ENCODE assay signal across 19 cellular contexts in genomic region chr6:135008941-135009290, GRCh38. TPM values are rescaled to one million over a fixed set of nuclear protein-coding genes. Genes with fewer than 3 reads are reported as not detected.
DNase-seq lines count a peak whose midpoint lies in the region; ATAC-seq, FAIRE-seq and TF ChIP-seq lines count a peak whose summit lies in the region.
"Had no signal": no experiment of that assay in that cellular context is flagged by ENCODE, and none has a peak within 500 bp of the region (broad histone marks: within the 10 kb centered on the region; RNA-seq: fewer than 3 reads in every experiment).

No MANE protein-coding gene starts in this region.

- in situ Hi-C loops in HepG2 (cut with HindIII; ENCODE audit: extremely low pct_ligation_motif_present, low pct_unique_long_range_greater_than_20kb): no loop called here

- no peaks in the 10 kb centered on the region for H4K20me1 ChIP-seq in HepG2 (ENCODE audit: insufficient read depth, low read length)

- no peak for FAIRE-seq in HepG2 (lab: Jason Lieb, UNC)
- FAIRE-seq: frontal cortex, urothelium cell line had no signal

- WGBS in HepG2 (ENCODE audit: low lambda C conversion rate): 16% methylated on average over 1 of the region's 1 CpG
- WGBS in right lobe of liver (ENCODE audit: insufficient coverage, low coverage, low lambda C conversion rate, missing lambda C conversion rate): 69% methylated on average over 1 of the region's 1 CpG

- H3K4me2 ChIP-seq in HepG2 (ENCODE audit: low read depth, low read length): peak overlapping the region; percentile 10; the same call in 1 of the 2 replicates

- H3K79me2 ChIP-seq in HepG2 (ENCODE audit: insufficient read depth, low read length): no peaks in the 10 kb centered on the region

- H3K4me3 ChIP-seq in HepG2 (replicated peaks in 1 of 3; ENCODE audit: insufficient read depth in 1 of 3, low read depth in 2 of 3, low read length in 3 of 3) (no peak overlapping the region), right lobe of liver (no peak overlapping the region), WERI-Rb-1 (ENCODE audit: low read depth, low read length) (no peak overlapping the region)
- H3K4me3 ChIP-seq: lung, stomach had no signal

- peak overlapping the region; percentile 26 for H3K27ac ChIP-seq in HepG2 (ENCODE audit: extremely low read length, insufficient read depth, low read length)
- no peak overlapping the region for H3K27ac ChIP-seq in right lobe of liver
- H3K27ac ChIP-seq in WERI-Rb-1: no peak overlapping the region
- H3K27ac ChIP-seq: stomach had no signal

- CTCF ChIA-PET in HepG2 (lab: Yijun Ruan, JAX; ENCODE audit: low intra/inter-chr PET ratio, low total read pairs) (no interaction called here), Calu3 (lab: Charles Lee) (no interaction called here)

- H2AFZ ChIP-seq in HepG2 (ENCODE audit: low read length): peak overlapping the region; percentile 1

- TF ChIP-seq RAD21 in HepG2 (CRISPR knock-in tag; IDR thresholded peaks at IDR 0.05): no peak

- TF ChIP-seq POLR2A in HepG2 (IDR thresholded peaks at IDR 0.05; ENCODE audit: insufficient read depth in 1 of 2, low read depth in 2 of 2, low read length in 2 of 2): no peak
- no peak for TF ChIP-seq POLR2A in right lobe of liver (IDR thresholded peaks at IDR 0.05)

- DNase-seq in HepG2 (ENCODE audit: low spot score) (no peak), right lobe of liver (no peak), T-helper 17 cell (no peak), left lobe of liver (ENCODE audit: low spot score) (no peak), WERI-Rb-1 (no peak), Calu3 (no peak)
- DNase-seq in natural killer cell treated with Interleukin-12 subunit alpha and Interleukin-12 subunit beta and Interleukin-15 and Interleukin-18, amount 100 ng/mL, for 72 hours (ENCODE audit: low spot score): no peak
- DNase-seq: ACHN; activated naive CD4-positive, alpha-beta T cell treated with anti-CD3 and anti-CD28 coated beads, Interleukin-2, amount 50 U/mL, for 16 hours; CD8-positive, alpha-beta memory T cell; NCI-H2029 treated with DMSO at 0.1 percent for 48 hours; NCI-H524 treated with DMSO at 0.1 percent for 48 hours; nephron progenitor cell; stomach had no signal

- BruUV-seq in HepG2 (replicated peaks; lab: Mats Ljungman, UMichigan) (no TSS peak), Calu3 (replicated peaks; lab: Mats Ljungman, UMichigan) (no TSS peak)

- intact Hi-C loops in HepG2 (cut with micrococcal nuclease; ENCODE audit: unreplicated experiment) (no loop called here), right lobe of liver (cut with DNase I) (no loop called here), Calu3 (cut with micrococcal nuclease; ENCODE audit: unreplicated experiment) (no loop called here)

- no peak for TF ChIP-seq EP300 in HepG2 (IDR thresholded peaks at IDR 0.05; ENCODE audit: low read depth in 2 of 2, low read length in 2 of 2)
- no peak for TF ChIP-seq EP300 in HepG2 (CRISPR knock-in tag; IDR thresholded peaks at IDR 0.05; ENCODE audit: borderline replicate concordance)

- H3K27me3 Mint-ChIP-seq in T-helper 17 cell (no peaks in the 10 kb centered on the region), Calu3 (ENCODE audit: unreplicated experiment) (no peaks in the 10 kb centered on the region)
- no peaks in the 10 kb centered on the region for H3K27me3 Mint-ChIP-seq in natural killer cell treated with Interleukin-12 subunit alpha and Interleukin-12 subunit beta and Interleukin-15 and Interleukin-18, amount 100 ng/mL, for 72 hours
- H3K27me3 Mint-ChIP-seq: CD8-positive, alpha-beta memory T cell; dendritic cell treated with granulocyte-macrophage colony-stimulating factor and Interleukin-4, amounts not matched to agents 40 ng/mL and 50 ng/mL, for 4 days had no signal

- TF ChIP-seq CTCF in HepG2 (CRISPR knock-in tag; IDR thresholded peaks at IDR 0.05): no peak
- TF ChIP-seq CTCF in right lobe of liver (IDR thresholded peaks at IDR 0.05): no peak
- no peak for TF ChIP-seq CTCF in WERI-Rb-1 (IDR thresholded peaks at IDR 0.05; ENCODE audit: low read depth, low read length)
- TF ChIP-seq CTCF in Calu3 (IDR thresholded peaks at IDR 0.05; ENCODE audit: unreplicated experiment): no peak

- H3K4me1 ChIP-seq in HepG2 (ENCODE audit: insufficient read depth, low read length) (peaks cover 16% of the 10 kb centered on the region), right lobe of liver (peaks cover 0 to 15% (median 5%) of the 10 kb centered on the region in 4 donors)
- H3K4me1 ChIP-seq: stomach had no signal

- H3K9me3 ChIP-seq in HepG2 (ENCODE audit: low read length): no peaks in the 10 kb centered on the region
- no peaks in the 10 kb centered on the region for H3K9me3 ChIP-seq in right lobe of liver
- H3K9me3 ChIP-seq in T-helper 17 cell (ENCODE audit: control insufficient read depth, low read length, poor library complexity, severe bottlenecking): no peaks in the 10 kb centered on the region
- H3K9me3 ChIP-seq in WERI-Rb-1 (ENCODE audit: severe bottlenecking): no peaks in the 10 kb centered on the region
- H3K9me3 ChIP-seq: stomach had no signal

- no peaks in the 10 kb centered on the region for H3K27me3 ChIP-seq in HepG2 (ENCODE audit: control insufficient read depth in 1 of 2, insufficient read depth in 2 of 2, low read length in 2 of 2)
- H3K27me3 ChIP-seq in right lobe of liver: no peaks in the 10 kb centered on the region
- no peaks in the 10 kb centered on the region for H3K27me3 ChIP-seq in WERI-Rb-1 (ENCODE audit: insufficient read depth, low read depth, severe bottlenecking)
- H3K27me3 ChIP-seq: stomach had no signal

- no peaks in the 10 kb centered on the region; a peak in 1 of 5 replicates for H3K36me3 ChIP-seq in HepG2 (replicated peaks in 1 of 2; ENCODE audit: control insufficient read depth in 1 of 2, insufficient read depth in 2 of 2, low read length in 2 of 2)
- no peaks in the 10 kb centered on the region for H3K36me3 ChIP-seq in right lobe of liver
- H3K36me3 ChIP-seq in WERI-Rb-1: no peaks in the 10 kb centered on the region; the same call in none of the 2 replicates

- POLR2A ChIA-PET in HepG2 (lab: Yijun Ruan, JAX): interaction anchor here (1.3 kb wide), 1 partner anchor 46 kb away, joined by 3 read pairs; the partner anchor contains the start of gene HBS1L

- H3K9ac ChIP-seq in HepG2 (ENCODE audit: insufficient read depth, low read depth, low read length): no peak overlapping the region

- peaks cover 36% of the 10 kb centered on the region for H3K4me1 Mint-ChIP-seq in T-helper 17 cell
- peaks cover 8% of the 10 kb centered on the region for H3K4me1 Mint-ChIP-seq in Calu3 (ENCODE audit: low read depth, unreplicated experiment)
- H3K4me1 Mint-ChIP-seq in natural killer cell treated with Interleukin-12 subunit alpha and Interleukin-12 subunit beta and Interleukin-15 and Interleukin-18, amount 100 ng/mL, for 72 hours (ENCODE audit: low read depth in 2 of 2): peaks cover 26 to 36% of the 10 kb centered on the region in 2 donors
- H3K4me1 Mint-ChIP-seq: nephron progenitor cell had no signal

- H3K36me3 Mint-ChIP-seq in T-helper 17 cell (ENCODE audit: low read depth): peaks cover 7% of the 10 kb centered on the region
- H3K36me3 Mint-ChIP-seq in Calu3 (ENCODE audit: insufficient read depth, unreplicated experiment): no peaks in the 10 kb centered on the region
- H3K36me3 Mint-ChIP-seq in natural killer cell treated with Interleukin-12 subunit alpha and Interleukin-12 subunit beta and Interleukin-15 and Interleukin-18, amount 100 ng/mL, for 72 hours: peaks cover 26% of the 10 kb centered on the region

- no peaks in the 10 kb centered on the region for H3K9me3 Mint-ChIP-seq in Calu3 (ENCODE audit: low read depth, unreplicated experiment)
- no peaks in the 10 kb centered on the region for H3K9me3 Mint-ChIP-seq in natural killer cell treated with Interleukin-12 subunit alpha and Interleukin-12 subunit beta and Interleukin-15 and Interleukin-18, amount 100 ng/mL, for 72 hours
- H3K9me3 Mint-ChIP-seq: CD8-positive, alpha-beta memory T cell; dendritic cell treated with granulocyte-macrophage colony-stimulating factor and Interleukin-4, amounts not matched to agents 40 ng/mL and 50 ng/mL, for 4 days; nephron progenitor cell had no signal

- ATAC-seq in HepG2: peak; percentile 77
- no peak for ATAC-seq in right lobe of liver
- ATAC-seq in HG02763 (IDR thresholded peaks at IDR 0.05; ENCODE audit: unreplicated experiment): peak; percentile 14
- ATAC-seq in T-helper 17 cell: no peak
- no peak for ATAC-seq in left lobe of liver
- ATAC-seq in natural killer cell treated with Interleukin-12 subunit alpha and Interleukin-12 subunit beta and Interleukin-15 and Interleukin-18, amount 100 ng/mL, for 72 hours: no peak

- H3K4me3 Mint-ChIP-seq in T-helper 17 cell (no peak overlapping the region), Calu3 (ENCODE audit: low read depth, unreplicated experiment) (no peak overlapping the region)
- H3K4me3 Mint-ChIP-seq in natural killer cell treated with Interleukin-12 subunit alpha and Interleukin-12 subunit beta and Interleukin-15 and Interleukin-18, amount 100 ng/mL, for 72 hours: no peak overlapping the region
- H3K4me3 Mint-ChIP-seq: CD8-positive, alpha-beta memory T cell; dendritic cell treated with granulocyte-macrophage colony-stimulating factor and Interleukin-4, amounts not matched to agents 40 ng/mL and 50 ng/mL, for 4 days; nephron progenitor cell had no signal

- H3K27ac Mint-ChIP-seq in T-helper 17 cell (peak overlapping the region; percentile 14), Calu3 (ENCODE audit: unreplicated experiment) (no peak overlapping the region)
- peak overlapping the region in 1 of 2 donors; percentile 26 for H3K27ac Mint-ChIP-seq in natural killer cell treated with Interleukin-12 subunit alpha and Interleukin-12 subunit beta and Interleukin-15 and Interleukin-18, amount 100 ng/mL, for 72 hours
- H3K27ac Mint-ChIP-seq: dendritic cell treated with granulocyte-macrophage colony-stimulating factor and Interleukin-4, amounts not matched to agents 40 ng/mL and 50 ng/mL, for 4 days had no signal

RNA-seq across cellular contexts. Expression of gene HBS1L, which starts 45.7 kb away (rescaled TPM):
- total RNA-seq in HepG2 (2016; rRNA removed; fragmentation: Illumina TruSeq; extraction: Trizol): 138 and 222 TPM in 2 replicates
- 36.1 and 37.3 TPM in 2 replicates for total RNA-seq in HepG2 (2016; cell fraction: cytosol; rRNA removed; fragmentation: Illumina TruSeq; extraction: Trizol; ENCODE audit: low read depth)
- 138 and 235 TPM in 2 replicates for total RNA-seq in HepG2 (2016; cell fraction: insoluble cytoplasmic fraction; rRNA removed; fragmentation: Illumina TruSeq; extraction: Trizol)
- total RNA-seq in HepG2 (2016; cell fraction: membrane; rRNA removed; fragmentation: Illumina TruSeq; extraction: Trizol): 62.1 and 65.5 TPM in 2 replicates
- 87.5 and 92.8 TPM in 2 replicates for total RNA-seq in HepG2 (2016; cell fraction: nucleus; rRNA removed; fragmentation: Illumina TruSeq; extraction: Trizol)
- 33.6 and 44.1 TPM in 2 replicates for polyA plus RNA-seq in HepG2 (2011; rRNA removed)
- 19.1 and 28.9 TPM in 2 replicates for polyA plus RNA-seq in HepG2 (2011; cell fraction: cytosol; rRNA removed)
- 13.8 and 19.0 TPM in 2 replicates for polyA plus RNA-seq in HepG2 (2011; cell fraction: nucleus; rRNA removed)
- polyA plus RNA-seq in HepG2 (2012): 54.5 and 55.2 TPM in 2 replicates
- 6.9 and 8.3 TPM in 2 replicates for polyA plus RNA-seq in HepG2 (2016; cell fraction: cytosol; fragmentation: Illumina TruSeq; extraction: Trizol; ENCODE audit: low read depth)
- polyA plus RNA-seq in HepG2 (2016; cell fraction: insoluble cytoplasmic fraction; fragmentation: Illumina TruSeq; extraction: Trizol; ENCODE audit: low read depth): 137 and 159 TPM in 2 replicates
- 19.7 and 20.8 TPM in 2 replicates for polyA plus RNA-seq in HepG2 (2016; cell fraction: membrane; fragmentation: Illumina TruSeq; extraction: Trizol; ENCODE audit: low read depth)
- 54.7 and 61.1 TPM in 2 replicates for polyA plus RNA-seq in HepG2 (2016; cell fraction: nucleus; fragmentation: Illumina TruSeq; extraction: Trizol; ENCODE audit: insufficient read depth, low read depth)
- 30.9 and 38.9 TPM in 2 replicates for polyA minus RNA-seq in HepG2 (2011; rRNA and poly(A)+ RNA removed; ENCODE audit: low replicate concordance)
- polyA minus RNA-seq in HepG2 (2011; cell fraction: cytosol; rRNA and poly(A)+ RNA removed): 39.6 and 42.2 TPM in 2 replicates
- polyA minus RNA-seq in HepG2 (2011; cell fraction: nucleus; rRNA and poly(A)+ RNA removed): 115 and 120 TPM in 2 replicates
- total RNA-seq in right lobe of liver: 10 to 100 TPM; 31.8 to 47.2 (median 37.1) TPM
- 10 to 100 TPM; 72.1 to 94.0 TPM for total RNA-seq in T-helper 17 cell
- 42.5 TPM for total RNA-seq in left lobe of liver
- 41.7 and 50.0 TPM in 2 replicates for total RNA-seq in Calu3 (2022)
- total RNA-seq in natural killer cell treated with Interleukin-12 subunit alpha and Interleukin-12 subunit beta and Interleukin-15 and Interleukin-18, amount 100 ng/mL, for 72 hours: 100 to 1,000 TPM; 137 to 215 TPM

RNA-seq across cellular contexts. Expression of gene ALDH8A1, which starts 59.0 kb away (rescaled TPM):
- total RNA-seq in HepG2 (2016; rRNA removed; fragmentation: Illumina TruSeq; extraction: Trizol): 3.4 and 3.6 TPM in 2 replicates
- total RNA-seq in HepG2 (2016; cell fraction: cytosol; rRNA removed; fragmentation: Illumina TruSeq; extraction: Trizol; ENCODE audit: low read depth): 0.20 and 0.26 TPM in 2 replicates
- total RNA-seq in HepG2 (2016; cell fraction: insoluble cytoplasmic fraction; rRNA removed; fragmentation: Illumina TruSeq; extraction: Trizol): 2.7 and 3.0 TPM in 2 replicates
- total RNA-seq in HepG2 (2016; cell fraction: membrane; rRNA removed; fragmentation: Illumina TruSeq; extraction: Trizol): 0.71 and 1.0 TPM in 2 replicates
- total RNA-seq in HepG2 (2016; cell fraction: nucleus; rRNA removed; fragmentation: Illumina TruSeq; extraction: Trizol): 1.1 and 1.6 TPM in 2 replicates
- polyA plus RNA-seq in HepG2 (2011; rRNA removed): 0.68 and 1.1 TPM in 2 replicates
- polyA plus RNA-seq in HepG2 (2011; cell fraction: cytosol; rRNA removed): 0.32 and 0.96 TPM in 2 replicates
- 1.5 and 2.1 TPM in 2 replicates for polyA plus RNA-seq in HepG2 (2011; cell fraction: nucleus; rRNA removed)
- polyA plus RNA-seq in HepG2 (2012): 0.41 and 0.99 TPM in 2 replicates
- 0.14 and 0.19 TPM in 2 replicates for polyA plus RNA-seq in HepG2 (2016; cell fraction: cytosol; fragmentation: Illumina TruSeq; extraction: Trizol; ENCODE audit: low read depth)
- 3.2 and 3.4 TPM in 2 replicates for polyA plus RNA-seq in HepG2 (2016; cell fraction: insoluble cytoplasmic fraction; fragmentation: Illumina TruSeq; extraction: Trizol; ENCODE audit: low read depth)
- polyA plus RNA-seq in HepG2 (2016; cell fraction: membrane; fragmentation: Illumina TruSeq; extraction: Trizol; ENCODE audit: low read depth): 0.30 and 0.39 TPM in 2 replicates
- polyA plus RNA-seq in HepG2 (2016; cell fraction: nucleus; fragmentation: Illumina TruSeq; extraction: Trizol; ENCODE audit: insufficient read depth, low read depth): 1.4 and 1.6 TPM in 2 replicates
- 0.40 and 0.68 TPM in 2 replicates for polyA minus RNA-seq in HepG2 (2011; rRNA and poly(A)+ RNA removed; ENCODE audit: low replicate concordance)
- polyA minus RNA-seq in HepG2 (2011; cell fraction: cytosol; rRNA and poly(A)+ RNA removed): 0.40 TPM in 1 of 2 replicates, not detected in the other
- 3.6 and 3.7 TPM in 2 replicates for polyA minus RNA-seq in HepG2 (2011; cell fraction: nucleus; rRNA and poly(A)+ RNA removed)
- total RNA-seq in right lobe of liver: 100 to 1,000 TPM in 4 of 6 experiments, 10 to 100 TPM in 2; 91.4 to 175 (median 166) TPM
- total RNA-seq in T-helper 17 cell: 1 to 10 TPM; 1.3 to 3.4 TPM
- 174 TPM for total RNA-seq in left lobe of liver
- total RNA-seq in Calu3 (2022): 0.68 and 1.5 TPM in 2 replicates
- 1 to 10 TPM; 3.9 to 5.2 TPM for total RNA-seq in natural killer cell treated with Interleukin-12 subunit alpha and Interleukin-12 subunit beta and Interleukin-15 and Interleukin-18, amount 100 ng/mL, for 72 hours

Comparison
In these comparisons a context has a peak if more than half of its experiments do, and no peak if none do; other contexts are left out.
1. ATAC-seq: peak in HepG2 (single experiment) and HG02763 (single experiment); none in right lobe of liver (0 of 4), T-helper 17 cell (single experiment), left lobe of liver (single experiment) and natural killer cell treated with Interleukin-12 subunit alpha and Interleukin-12 subunit beta and Interleukin-15 and Interleukin-18, amount 100 ng/mL, for 72 hours (0 of 2).
2. RNA of gene ALDH8A1, which starts 59.0 kb away (total RNA-seq): 174 TPM in left lobe of liver (single experiment) and 91.4 to 175 TPM in right lobe of liver; 3.9 to 5.2 TPM in natural killer cell treated with Interleukin-12 subunit alpha and Interleukin-12 subunit beta and Interleukin-15 and Interleukin-18, amount 100 ng/mL, for 72 hours, 0.20 to 3.6 TPM in HepG2, 1.3 to 3.4 TPM in T-helper 17 cell and 0.68 to 1.5 TPM in Calu3; every median in the first group is over 10 times any median in the second.